Comparison of ENCODE assay signal across 8 cellular contexts in the genomic region with DNA sequence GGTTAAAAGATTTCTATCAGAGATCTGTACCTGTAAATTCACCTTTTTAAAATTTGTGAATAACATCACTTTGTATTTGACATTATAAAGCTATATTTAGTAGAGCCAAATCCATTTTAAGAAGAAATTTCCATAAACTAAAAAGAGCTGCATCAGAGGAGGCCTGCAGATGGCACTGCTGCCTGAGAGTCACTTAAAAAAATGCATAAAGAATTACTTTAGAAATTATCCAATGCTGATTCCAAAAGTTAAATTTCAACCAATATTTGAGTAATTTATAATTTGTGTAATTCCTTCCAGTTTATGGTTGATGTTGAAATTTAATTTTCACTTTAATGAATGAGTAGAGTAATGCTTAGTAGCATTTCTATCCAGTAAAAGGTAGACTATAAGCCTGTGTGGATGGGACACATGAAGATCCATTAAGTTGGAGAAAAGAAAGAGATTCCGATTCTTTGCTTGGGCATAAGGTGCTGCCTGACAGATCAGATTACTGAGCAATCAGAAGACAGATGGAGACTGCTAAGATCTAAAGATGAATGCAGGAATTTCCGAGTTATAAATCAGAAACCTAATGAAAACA. TPM values are rescaled to one million over a fixed set of nuclear protein-coding genes. Genes with fewer than 3 reads are reported as not detected.
DNase-seq lines count a peak whose midpoint lies in the region; ATAC-seq, FAIRE-seq and TF ChIP-seq lines count a peak whose summit lies in the region.

No MANE protein-coding gene starts in this region.

- H3K27ac Mint-ChIP-seq in progenitor cell of endocrine pancreas = no peak overlapping the region

- H3K4me1 Mint-ChIP-seq in progenitor cell of endocrine pancreas (ENCODE audit: low read depth) = no peaks in the 10 kb centered on the region

- no peaks in the 10 kb centered on the region for H3K27me3 ChIP-seq in H1 (replicated peaks in 1 of 4; ENCODE audit: control insufficient read depth in 3 of 4, extremely low read depth in 1 of 4, insufficient read depth in 3 of 4, low read length in 3 of 4)

- H3K4me1 ChIP-seq in H1 (replicated peaks in 1 of 4; ENCODE audit: control insufficient read depth in 3 of 4, insufficient read depth in 4 of 4, low read length in 3 of 4) = peaks cover 0 to 4% (median 0%) of the 10 kb centered on the region in 4 experiments; a peak in 2 of 7 replicates

- TF ChIP-seq CTCF in H1 (IDR thresholded peaks at IDR 0.05; ENCODE audit: control extremely low read depth in 1 of 3, insufficient read depth in 1 of 3, low read depth in 1 of 3, low read length in 3 of 3) (peak in 1 of 3 experiments; percentile 20; a peak in 2 of 4 replicates), progenitor cell of endocrine pancreas (IDR thresholded peaks at IDR 0.05; ENCODE audit: unreplicated experiment) (peak; percentile 72)

- H3K14ac ChIP-seq in H1 (ENCODE audit: insufficient read length) = no peak overlapping the region

- WGBS in H1 (ENCODE audit: extremely low coverage in 1 of 2, insufficient coverage in 1 of 2, insufficient read length in 1 of 2, insufficient replicate concordance in 2 of 2, low coverage in 1 of 2, low lambda C conversion rate in 2 of 2, missing lambda C conversion rate in 1 of 2), 2 experiments = 92% methylated on average over 2 of the region's 2 CpGs; no CpG with 5 or more reads in 1 of the 2 experiments

- H2AK5ac ChIP-seq in H1 (ENCODE audit: low read depth, low read length) = no peak overlapping the region

- H2BK120ac ChIP-seq in H1 (replicated peaks; ENCODE audit: low read depth, low read length) = no peak overlapping the region

- no peaks in the 10 kb centered on the region; a peak in 1 of 8 replicates for H3K36me3 ChIP-seq in H1 (ENCODE audit: control insufficient read depth in 2 of 4, insufficient read depth in 4 of 4, low read length in 3 of 4)

- no peak for FAIRE-seq in H1 (lab: Jason Lieb, UNC)

- no peak overlapping the region for H3K27ac ChIP-seq in H1 (ENCODE audit: low read depth, low read length)

- H3K4me3 Mint-ChIP-seq in progenitor cell of endocrine pancreas (ENCODE audit: low read depth) = no peak overlapping the region

- no peak overlapping the region for H2AFZ ChIP-seq in H1 (ENCODE audit: low read length)

- ATAC-seq in HG03378 (IDR thresholded peaks at IDR 0.05; ENCODE audit: unreplicated experiment) (no peak), HG03565 (IDR thresholded peaks at IDR 0.05; ENCODE audit: unreplicated experiment) (no peak)

- no peak for TF ChIP-seq EP300 in H1 (IDR thresholded peaks at IDR 0.05; ENCODE audit: borderline replicate concordance in 1 of 2, low read depth in 2 of 2, low read length in 2 of 2)

- no peaks in the 10 kb centered on the region for H4K20me1 ChIP-seq in H1 (replicated peaks in 1 of 2; ENCODE audit: control insufficient read depth in 1 of 2, insufficient read depth in 2 of 2, low read length in 2 of 2)

- no peaks in the 10 kb centered on the region for H3K23me2 ChIP-seq in H1 (ENCODE audit: low read depth, low read length)

- H3K36me3 Mint-ChIP-seq in progenitor cell of endocrine pancreas (ENCODE audit: insufficient read depth) = no peaks in the 10 kb centered on the region

- H3K18ac ChIP-seq in H1 (ENCODE audit: extremely low read depth, low read length) = no peak overlapping the region

- CTCF ChIA-PET in H1 (lab: Charles Lee; ENCODE audit: partially characterized antibody) = interaction anchor here (0.9 to 2.9 kb wide), 9 partner anchors 9 to 704 kb away, joined by 3 to 19 read pairs (median 5); a partner anchor contains a TSS

- no peak overlapping the region for H2BK12ac ChIP-seq in H1 (ENCODE audit: low read depth, low read length)

- POLR2A ChIA-PET in H1 (lab: Charles Lee; ENCODE audit: partially characterized antibody) = no interaction called here

- no peak overlapping the region for H3K4me3 ChIP-seq in H1 (ENCODE audit: extremely low read depth in 1 of 4, insufficient read depth in 2 of 4, low read depth in 3 of 4, low read length in 4 of 4)

- H3K27me3 Mint-ChIP-seq in progenitor cell of endocrine pancreas = no peaks in the 10 kb centered on the region

- H4K91ac ChIP-seq in H1 (replicated peaks; ENCODE audit: insufficient read length, low read length) = no peak overlapping the region

- peak; percentile 51 to 54 for TF ChIP-seq RAD21 in H1 (IDR thresholded peaks at IDR 0.05 in 1 of 2, conservative IDR thresholded peaks at IDR 0.05 in 1 of 2; ENCODE audit: low read depth in 2 of 2, low read length in 2 of 2)

- H4K5ac ChIP-seq in H1 (ENCODE audit: insufficient read length, low read depth, low read length) = no peak overlapping the region

- peak; percentile 1 for DNase-seq in GM04504 (ENCODE audit: low read depth)
- DNase-seq in NCI-H2196 treated with DMSO at 0.1 percent for 48 hours (lab: John Stamatoyannopoulos, UW; ENCODE audit: unreplicated experiment) = peak; percentile 6
- DNase-seq in H1 (ENCODE audit: low read depth in 1 of 2, low spot score in 2 of 2) = no peak
- no peak for DNase-seq in progenitor cell of endocrine pancreas (ENCODE audit: low spot score, unreplicated experiment)
- no peak for DNase-seq in stimulated activated naive CD4-positive, alpha-beta T cell treated with Interleukin-2 at 50 U/mL for 16 hours (lab: John Stamatoyannopoulos, UW)
- DNase-seq in NOMO-1 treated with dmso at 0.1 percent for 144 hours (lab: John Stamatoyannopoulos, UW; ENCODE audit: unreplicated experiment) = no peak

- H3K79me1 ChIP-seq in H1 (ENCODE audit: low read depth, low read length) = no peaks in the 10 kb centered on the region

- no peak overlapping the region for H2BK5ac ChIP-seq in H1 (ENCODE audit: low read depth, low read length)

- H3K9me3 Mint-ChIP-seq in progenitor cell of endocrine pancreas (ENCODE audit: low read depth) = no peaks in the 10 kb centered on the region

- H3K9ac ChIP-seq in H1 (replicated peaks in 1 of 4; ENCODE audit: extremely low read depth in 1 of 4, low read depth in 3 of 4, low read length in 3 of 4) = no peak overlapping the region

- H3K9me3 ChIP-seq in H1 (ENCODE audit: insufficient read depth in 2 of 2, low read depth in 1 of 2, low read length in 1 of 2) = no peaks in the 10 kb centered on the region

- no peak overlapping the region for H2BK20ac ChIP-seq in H1 (ENCODE audit: low read length)

- H3K23ac ChIP-seq in H1 (ENCODE audit: insufficient read length) = no peak overlapping the region

- H3K79me2 ChIP-seq in H1 (ENCODE audit: control insufficient read depth in 1 of 2, insufficient read depth in 2 of 2, low read length in 2 of 2) = no peaks in the 10 kb centered on the region

- no peak overlapping the region for H2BK15ac ChIP-seq in H1 (ENCODE audit: low read length)

- H4K8ac ChIP-seq in H1 (ENCODE audit: extremely low read depth, insufficient read depth, low read length) = no peak overlapping the region

- H3K4me2 ChIP-seq in H1 (ENCODE audit: insufficient read depth in 1 of 2, low read depth in 2 of 2, low read length in 2 of 2) = no peak overlapping the region

- TF ChIP-seq POLR2A in H1 (IDR thresholded peaks at IDR 0.05; ENCODE audit: control extremely low read depth in 1 of 2, low read depth in 2 of 2, low read length in 2 of 2) = no peak

- no peak overlapping the region for H3K4ac ChIP-seq in H1 (replicated peaks; ENCODE audit: insufficient read length, low read depth, low read length)

- no peak overlapping the region for H3K56ac ChIP-seq in H1 (replicated peaks; ENCODE audit: insufficient read length, low read depth, low read length)

TF ChIP-seq in H1, 55 proteins besides CTCF, POLR2A, EP300 and RAD21 (continues in another document):
- TF ChIP-seq FOSL1 (IDR thresholded peaks at IDR 0.05; ENCODE audit: insufficient read depth, low read depth, low read length) (no peak), CBX5 (IDR thresholded peaks at IDR 0.05; ENCODE audit: low read depth, low read length) (no peak), SIX5 (IDR thresholded peaks at IDR 0.05; ENCODE audit: low read depth, low read length) (no peak), SRF (IDR thresholded peaks at IDR 0.05; ENCODE audit: low read depth, low read length) (no peak), JUND (IDR thresholded peaks at IDR 0.05; ENCODE audit: low read length) (no peak), SP4 (IDR thresholded peaks at IDR 0.05; ENCODE audit: low read length) (no peak), CHD1 (IDR thresholded peaks at IDR 0.05; ENCODE audit: low read depth, low read length) (no peak), CBX8 (IDR thresholded peaks at IDR 0.05; ENCODE audit: borderline replicate concordance, low read depth, low read length) (no peak), CEBPB (IDR thresholded peaks at IDR 0.05; ENCODE audit: low read depth, low read length) (no peak), TCF12 (IDR thresholded peaks at IDR 0.05; ENCODE audit: low read depth, low read length) (no peak)

RNA-seq across cellular contexts. Expression of a gene that starts 20.7 kb away (rescaled TPM):
- total RNA-seq in H1 (2021; fragmentation: NEBNext Ultra II Directional; extraction: Animal tissue kit (Norgen Biotek cat#: 25700)) = not detected in 2 replicates
- not detected in 2 replicates for polyA plus RNA-seq in H1 (2011; rRNA removed)
- not detected for polyA plus RNA-seq in H1 (2011; cell fraction: cytosol; rRNA removed)
- not detected for polyA plus RNA-seq in H1 (2011; cell fraction: nucleus; rRNA removed)
- polyA plus RNA-seq in H1 (2012, experiment 1 of 2) = not detected in 4 replicates
- not detected for polyA plus RNA-seq in H1 (2012, experiment 2 of 2)
- not detected for polyA plus RNA-seq in H1 (2013, experiment 1 of 2)
- not detected for polyA plus RNA-seq in H1 (2013, experiment 2 of 2)
- polyA minus RNA-seq in H1 (2011; rRNA and poly(A)+ RNA removed) = not detected in 2 replicates
- not detected for polyA minus RNA-seq in H1 (2011; cell fraction: cytosol; rRNA and poly(A)+ RNA removed)
- polyA minus RNA-seq in H1 (2011; cell fraction: nucleus; rRNA and poly(A)+ RNA removed) = not detected
- total RNA-seq in progenitor cell of endocrine pancreas = not detected in 2 replicates

RNA-seq across cellular contexts. Expression of a gene that starts 26.4 kb away (rescaled TPM):
- total RNA-seq in H1 (2021; fragmentation: NEBNext Ultra II Directional; extraction: Animal tissue kit (Norgen Biotek cat#: 25700)) = 36.7 and 46.5 TPM in 2 replicates
- 3.4 and 5.5 TPM in 2 replicates for polyA plus RNA-seq in H1 (2011; rRNA removed)
- 7.7 TPM for polyA plus RNA-seq in H1 (2011; cell fraction: cytosol; rRNA removed)
- polyA plus RNA-seq in H1 (2011; cell fraction: nucleus; rRNA removed) = 5.0 TPM
- polyA plus RNA-seq in H1 (2012, experiment 1 of 2) = 6.0 to 16.4 TPM (median 7.9 TPM) in 4 replicates
- 1.0 TPM for polyA plus RNA-seq in H1 (2012, experiment 2 of 2)
- polyA plus RNA-seq in H1 (2013, experiment 1 of 2) = 27.4 TPM
- 30.6 TPM for polyA plus RNA-seq in H1 (2013, experiment 2 of 2)
- 14.3 and 23.4 TPM in 2 replicates for polyA minus RNA-seq in H1 (2011; rRNA and poly(A)+ RNA removed)
- 29.4 TPM for polyA minus RNA-seq in H1 (2011; cell fraction: cytosol; rRNA and poly(A)+ RNA removed)
- 58.5 TPM for polyA minus RNA-seq in H1 (2011; cell fraction: nucleus; rRNA and poly(A)+ RNA removed)
- 10.3 and 12.4 TPM in 2 replicates for total RNA-seq in progenitor cell of endocrine pancreas

Comparison
In these comparisons a context has a peak if more than half of its experiments do, and no peak if none do; other contexts are left out.
1. DNase-seq: peak in GM04504 (single experiment) and NCI-H2196 treated with DMSO at 0.1 percent for 48 hours (single experiment); none in H1 (0 of 2), progenitor cell of endocrine pancreas (single experiment), stimulated activated naive CD4-positive, alpha-beta T cell treated with Interleukin-2 at 50 U/mL for 16 hours (single experiment) and NOMO-1 treated with dmso at 0.1 percent for 144 hours (single experiment).